10 cellular contexts compared by ENCODE assay signal in the genomic region with DNA sequence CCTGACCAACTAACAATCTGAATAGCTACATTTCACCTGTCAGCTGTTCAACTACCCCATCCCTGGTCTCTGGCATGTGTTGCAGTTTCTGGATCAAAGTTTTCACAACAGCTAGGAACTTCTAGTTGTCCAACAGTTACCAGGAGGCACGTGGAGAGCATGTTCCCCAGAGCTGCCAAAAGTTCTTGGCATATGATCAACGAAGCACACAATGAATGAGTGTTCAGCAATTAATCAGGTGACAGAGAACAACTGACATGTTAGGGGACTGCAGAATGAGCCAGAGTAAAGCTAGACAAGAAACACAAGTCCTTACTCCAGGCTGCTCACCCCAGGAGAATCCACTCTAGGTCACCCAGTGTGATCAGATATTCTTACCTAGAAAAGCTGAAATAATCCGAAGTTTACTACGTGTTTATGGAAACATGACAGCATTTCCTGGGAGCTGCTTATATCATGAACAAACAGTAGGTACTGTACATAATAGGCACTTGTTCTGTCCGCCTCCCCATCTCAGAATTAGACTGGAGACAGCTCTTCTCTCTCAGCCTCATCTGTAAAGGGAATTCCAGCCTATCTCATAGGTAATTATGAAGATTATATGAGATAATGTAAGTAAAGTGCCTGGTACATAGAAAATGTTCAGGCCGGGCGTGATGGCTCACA. TPM values are rescaled to one million over a fixed set of nuclear protein-coding genes. Genes with fewer than 3 reads are reported as not detected.
DNase-seq lines count a peak whose midpoint lies in the region; ATAC-seq and TF ChIP-seq lines count a peak whose summit lies in the region.
"Had no signal": no experiment of that assay in that cellular context is flagged by ENCODE, and none has a peak within 500 bp of the region (broad histone marks: within the 10 kb centered on the region; RNA-seq: fewer than 3 reads in every experiment).

No MANE protein-coding gene starts in this region.

- H3K27me3 ChIP-seq in left lung (no peaks in the 10 kb centered on the region), tibial artery (no peaks in the 10 kb centered on the region)
- H3K27me3 ChIP-seq: ovary had no signal

- intact Hi-C loops in left lung (cut with DNase I) (no loop called here), tibial artery (cut with DNase I; ENCODE audit: low total_unique reads) (no loop called here)

- no peaks in the 10 kb centered on the region for H3K36me3 ChIP-seq in left lung
- peaks cover 0 to 4% (median 0%) of the 10 kb centered on the region in 3 donors for H3K36me3 ChIP-seq in tibial artery
- H3K36me3 ChIP-seq: ovary had no signal

- H3K4me1 ChIP-seq in left lung (peaks cover 20 to 48% of the 10 kb centered on the region in 2 donors), tibial artery (peaks cover 0 to 46% (median 13%) of the 10 kb centered on the region in 4 donors)

- H3K9me3 ChIP-seq in left lung (peaks cover 0 to 5% of the 10 kb centered on the region in 2 donors), tibial artery (peaks cover 0 to 6% (median 0%) of the 10 kb centered on the region in 3 donors)
- H3K9me3 ChIP-seq: ovary had no signal

- peak; percentile 65 for DNase-seq in NCI-H1105 treated with DMSO at 0.1 percent for 48 hours (lab: John Stamatoyannopoulos, UW)
- peak; percentile 83 to 94 for DNase-seq in cardiac fibroblast (ENCODE audit: low read depth in 2 of 2)
- DNase-seq in left lung, result no peak
- DNase-seq in tibial artery, result peak; percentile 83 to 88
- no peak for DNase-seq in T-helper 1 cell
- no peak for DNase-seq in stimulated activated CD4-positive, alpha-beta T cell treated with anti-CD3 and anti-CD28 coated beads, Interleukin-1b, Interleukin-23, amount 100 ng/mL, for 48 hours

- H3K27ac ChIP-seq in left lung, result peak overlapping the region; percentile 51 to 52
- H3K27ac ChIP-seq in tibial artery, result peak overlapping the region; percentile 42 to 60
- H3K27ac ChIP-seq: ovary had no signal

- TF ChIP-seq CTCF in cardiac fibroblast (IDR thresholded peaks at IDR 0.05; ENCODE audit: low read depth, low read length) (no peak), left lung (IDR thresholded peaks at IDR 0.05) (no peak), tibial artery (IDR thresholded peaks at IDR 0.05) (no peak)

- peak; percentile 64 for ATAC-seq in left lung
- no peak for ATAC-seq in GM18861 (IDR thresholded peaks at IDR 0.05; ENCODE audit: unreplicated experiment)
- no peak for ATAC-seq in GM19035 (IDR thresholded peaks at IDR 0.05; ENCODE audit: unreplicated experiment)
- ATAC-seq: WTC11 had no signal

- no peak overlapping the region for H3K4me3 ChIP-seq in cardiac fibroblast (replicated peaks in 1 of 2; ENCODE audit: low read depth in 2 of 2, low read length in 2 of 2)
- no peak overlapping the region for H3K4me3 ChIP-seq in left lung
- no peak overlapping the region for H3K4me3 ChIP-seq in tibial artery
- H3K4me3 ChIP-seq: ovary had no signal

RNA-seq across cellular contexts. Expression of a gene that starts 50.6 kb away (rescaled TPM):
- total RNA-seq in left lung, result 10 to 100 TPM in 1 of 2 donors, 1 to 10 TPM in 1; 9.6 to 20.1 TPM

Comparison
In these comparisons a context has a peak if more than half of its experiments do, and no peak if none do; other contexts are left out.
1. DNase-seq: peak in NCI-H1105 treated with DMSO at 0.1 percent for 48 hours (single experiment), cardiac fibroblast (2 of 2) and tibial artery (2 of 2); none in left lung (0 of 2), T-helper 1 cell (0 of 5) and stimulated activated CD4-positive, alpha-beta T cell treated with anti-CD3 and anti-CD28 coated beads, Interleukin-1b, Interleukin-23, amount 100 ng/mL, for 48 hours (single experiment).